In the genomic region with DNA sequence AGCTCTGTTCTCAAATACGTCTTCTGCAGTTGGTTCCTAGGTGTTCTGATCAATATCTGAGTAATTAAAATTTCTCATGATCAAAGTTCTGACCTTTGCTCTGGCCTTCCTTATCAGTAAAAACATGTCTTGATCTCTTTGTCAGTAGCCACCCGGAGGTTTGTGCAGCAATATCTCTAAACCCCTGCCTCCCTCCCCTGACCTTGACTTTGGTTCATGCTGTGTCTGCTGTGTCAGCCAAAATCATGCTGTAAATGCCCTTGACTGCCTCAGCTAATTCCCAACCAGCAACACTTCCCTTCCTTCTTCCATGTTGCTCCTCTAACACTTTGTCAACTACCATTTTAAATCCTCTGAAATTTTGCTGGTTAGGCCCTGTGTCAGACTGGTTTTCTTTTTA, we compare ENCODE assay signal across 26 cellular contexts.
DNase-seq lines count a peak whose midpoint lies in the region; ATAC-seq, FAIRE-seq and TF ChIP-seq lines count a peak whose summit lies in the region.
"Had no signal": no experiment of that assay in that cellular context is flagged by ENCODE, and none has a peak within 500 bp of the region (broad histone marks: within the 10 kb centered on the region; RNA-seq: fewer than 3 reads in every experiment).

No MANE protein-coding gene starts in this region.

- H3K4me3 ChIP-seq in osteoblast (ENCODE audit: insufficient read depth, low read length) (no peak overlapping the region), colonic mucosa (no peak overlapping the region), upper lobe of left lung (no peak overlapping the region)
- H3K4me3 ChIP-seq: A549; BLaER1 treated with 17β-estradiol and CSF1 and Interleukin-3, amounts not matched to agents 10 nM and 100 nM; GM12878; GM23338 had no signal

- no peak overlapping the region for H3K4me3 Mint-ChIP-seq in glutamatergic neuron (ENCODE audit: unreplicated experiment)
- H3K4me3 Mint-ChIP-seq: CD14-positive monocyte; CD4-positive, alpha-beta T cell; CD8-positive, alpha-beta memory T cell; GM23338 had no signal

- H3K9me3 ChIP-seq in osteoblast (ENCODE audit: low read depth, low read length) (peaks cover 2% of the 10 kb centered on the region), colonic mucosa (no peaks in the 10 kb centered on the region), upper lobe of left lung (no peaks in the 10 kb centered on the region)
- H3K9me3 ChIP-seq: A549; BE2C; BLaER1 treated with 17β-estradiol and CSF1 and Interleukin-3, amounts not matched to agents 10 nM and 100 nM had no signal

- H3K27me3 Mint-ChIP-seq in glutamatergic neuron (ENCODE audit: unreplicated experiment) = no peaks in the 10 kb centered on the region
- H3K27me3 Mint-ChIP-seq: CD4-positive, alpha-beta T cell; CD8-positive, alpha-beta memory T cell had no signal

- no peaks in the 10 kb centered on the region for H3K9me3 Mint-ChIP-seq in glutamatergic neuron (ENCODE audit: unreplicated experiment)
- H3K9me3 Mint-ChIP-seq: CD14-positive monocyte; CD4-positive, alpha-beta T cell; GM23338 had no signal

- no peaks in the 10 kb centered on the region for H3K36me3 Mint-ChIP-seq in glutamatergic neuron (ENCODE audit: unreplicated experiment)
- H3K36me3 Mint-ChIP-seq: CD14-positive monocyte; CD8-positive, alpha-beta memory T cell had no signal

- no peak for TF ChIP-seq POLR2A in upper lobe of left lung (IDR thresholded peaks at IDR 0.05)

- no peak overlapping the region for H3K27ac ChIP-seq in osteoblast (ENCODE audit: low read depth, low read length)
- no peak overlapping the region for H3K27ac ChIP-seq in colonic mucosa
- no peak overlapping the region for H3K27ac ChIP-seq in upper lobe of left lung
- H3K27ac ChIP-seq: A549; BLaER1 treated with 17β-estradiol and CSF1 and Interleukin-3, amounts not matched to agents 10 nM and 100 nM had no signal

- H3K4me2 ChIP-seq in osteoblast (ENCODE audit: insufficient read depth, low read length) = no peak overlapping the region
- H3K4me2 ChIP-seq: A549; BLaER1 treated with 17β-estradiol and CSF1 and Interleukin-3, amounts not matched to agents 10 nM and 100 nM; GM23338 had no signal

- 37 to 61% methylated on average over 2 of the region's 2 CpGs for WGBS in upper lobe of left lung, 2 donors

- intact Hi-C loops in colonic mucosa (cut with DNase I) = no loop called here

- H3K4me1 ChIP-seq in osteoblast (ENCODE audit: insufficient read depth, low read length) (no peaks in the 10 kb centered on the region), colonic mucosa (no peaks in the 10 kb centered on the region), upper lobe of left lung (no peaks in the 10 kb centered on the region)
- H3K4me1 ChIP-seq: A549; BE2C; BLaER1 treated with 17β-estradiol and CSF1 and Interleukin-3, amounts not matched to agents 10 nM and 100 nM had no signal

- no peaks in the 10 kb centered on the region for H3K79me2 ChIP-seq in osteoblast (ENCODE audit: insufficient read depth, low read length)

- H2AFZ ChIP-seq in osteoblast (ENCODE audit: low read length) = no peak overlapping the region
- H2AFZ ChIP-seq: GM23338 had no signal

- peak; percentile 9 for FAIRE-seq in HTR-8/SVneo (lab: Jason Lieb, UNC)
- FAIRE-seq: A549, D721Med, GM12878, GM19239 had no signal

- H3K9ac ChIP-seq in colonic mucosa (ENCODE audit: low read depth in 2 of 2, low read length in 2 of 2) = no peak overlapping the region
- H3K9ac ChIP-seq: BLaER1 treated with 17β-estradiol and CSF1 and Interleukin-3, amounts not matched to agents 10 nM and 100 nM had no signal

- TF ChIP-seq EP300 in upper lobe of left lung (IDR thresholded peaks at IDR 0.05) = no peak

- no peak overlapping the region for H3K27ac Mint-ChIP-seq in glutamatergic neuron (ENCODE audit: unreplicated experiment)
- H3K27ac Mint-ChIP-seq: CD14-positive monocyte; CD4-positive, alpha-beta T cell; CD8-positive, alpha-beta memory T cell; GM23338 had no signal

- no peak for ATAC-seq in upper lobe of left lung (ENCODE audit: low FRiP score in 2 of 2)
- ATAC-seq: A549, GM12878, GM23338, HCT116 had no signal

- H3K27me3 ChIP-seq in osteoblast (ENCODE audit: insufficient read depth, low read length) (no peaks in the 10 kb centered on the region), colonic mucosa (no peaks in the 10 kb centered on the region), upper lobe of left lung (no peaks in the 10 kb centered on the region)
- H3K27me3 ChIP-seq: BE2C; BLaER1 treated with 17β-estradiol and CSF1 and Interleukin-3, amounts not matched to agents 10 nM and 100 nM had no signal

- DNase-seq in HTR-8/SVneo (ENCODE audit: insufficient read length, low spot score) = no peak
- DNase-seq in SK-N-DZ (ENCODE audit: low spot score) = peak; percentile 25
- DNase-seq in glutamatergic neuron = peak; percentile 19
- peak; percentile 25 for DNase-seq in osteoblast (ENCODE audit: insufficient read length, low spot score, missing footprints)
- no peak for DNase-seq in colonic mucosa
- DNase-seq in upper lobe of left lung = no peak
- DNase-seq in NCI-H1092 treated with DMSO at 0.1 percent for 48 hours (lab: John Stamatoyannopoulos, UW) = no peak
- DNase-seq: 8988T; ACHN; AML-193; BE2C; CD4-positive, alpha-beta T cell; CD8-positive, alpha-beta memory T cell; DMS 273 treated with DMSO at 0.1 percent for 48 hours; DMS79; EL; GDM1; H7 had no signal

- H4K20me1 ChIP-seq in osteoblast (ENCODE audit: insufficient read depth, low read length) = no peaks in the 10 kb centered on the region
- H4K20me1 ChIP-seq: BLaER1 treated with 17β-estradiol and CSF1 and Interleukin-3, amounts not matched to agents 10 nM and 100 nM had no signal

- TF ChIP-seq CTCF in glutamatergic neuron (IDR thresholded peaks at IDR 0.05; ENCODE audit: partially characterized antibody, unreplicated experiment) (no peak), osteoblast (IDR thresholded peaks at IDR 0.05; ENCODE audit: extremely low read depth, low read depth, low read length) (no peak), colonic mucosa (IDR thresholded peaks at IDR 0.05) (no peak), upper lobe of left lung (IDR thresholded peaks at IDR 0.05) (no peak)

- peaks cover 12% of the 10 kb centered on the region for H3K4me1 Mint-ChIP-seq in glutamatergic neuron (ENCODE audit: low read depth, unreplicated experiment)
- H3K4me1 Mint-ChIP-seq: CD14-positive monocyte; CD8-positive, alpha-beta memory T cell had no signal

- no peaks in the 10 kb centered on the region for H3K36me3 ChIP-seq in osteoblast (ENCODE audit: insufficient read depth, low read length)
- H3K36me3 ChIP-seq in colonic mucosa = no peaks in the 10 kb centered on the region
- H3K36me3 ChIP-seq in upper lobe of left lung = no peaks in the 10 kb centered on the region
- H3K36me3 ChIP-seq: BE2C; BLaER1 treated with 17β-estradiol and CSF1 and Interleukin-3, amounts not matched to agents 10 nM and 100 nM had no signal

Comparison
In these comparisons a context has a peak if more than half of its experiments do, and no peak if none do; other contexts are left out.
1. DNase-seq: peak in SK-N-DZ (single experiment), glutamatergic neuron (single experiment) and osteoblast (single experiment); none in HTR-8/SVneo (single experiment), colonic mucosa (single experiment), upper lobe of left lung (0 of 2) and NCI-H1092 treated with DMSO at 0.1 percent for 48 hours (single experiment).